ENCODE assay signal across 8 cellular contexts in genomic region chr11:70270104-70270876, GRCh38. TPM values are rescaled to one million over a fixed set of nuclear protein-coding genes. Genes with fewer than 3 reads are reported as not detected.
DNase-seq lines count a peak whose midpoint lies in the region; ATAC-seq and TF ChIP-seq lines count a peak whose summit lies in the region.

Gene PPFIA1 (plus strand): TSS chr11:70270690. CDS start chr11:70272173, 1,483 bp downstream.

- H3K9me3 Mint-ChIP-seq in naive thymus-derived CD8-positive, alpha-beta T cell, result no peaks in the 10 kb centered on the region
- H3K9me3 Mint-ChIP-seq in stimulated activated naive B cell treated with anti-CD40 and anti-IgM and Interleukin-4, amounts not matched to agents 10 μg/mL and 1 μg/mL and 100 μg/mL, for 72 hours, result no peaks in the 10 kb centered on the region

- POLR2A ChIA-PET in naive thymus-derived CD8-positive, alpha-beta T cell (lab: Charles Lee), result interaction anchor here (0.6 to 3.4 kb wide), 3 partner anchors 34 to 110 kb away, joined by 3 to 16 read pairs (median 6); partner anchors contain the start of gene FADD

- peak; percentile 94 for DNase-seq in EL
- peak; percentile 72 for DNase-seq in GOT3 (lab: John Stamatoyannopoulos, UW)
- DNase-seq in RPMI8226, result peak; percentile 100
- peak; percentile 92 to 96 for DNase-seq in activated T-helper 1 cell treated with anti-CD3 and anti-CD28 coated beads, Interleukin-2, amount 50 U/mL, for 16 hours (ENCODE audit: low read depth in 1 of 2, low spot score in 1 of 2)
- peak; percentile 87 for DNase-seq in fibroblast of mammary gland (ENCODE audit: low read depth)
- DNase-seq in naive thymus-derived CD8-positive, alpha-beta T cell, result peak; percentile 92 to 97 (median 96)
- DNase-seq in stimulated activated naive B cell treated with anti-CD40 and anti-IgM and Interleukin-4, amounts not matched to agents 10 μg/mL and 1 μg/mL and 100 μg/mL, for 72 hours, result peak; percentile 92

- peak within 1 kb of the TSS; percentile 75 to 90 (median 86) for H3K27ac Mint-ChIP-seq in naive thymus-derived CD8-positive, alpha-beta T cell
- peak within 1 kb of the TSS; percentile 87 for H3K27ac Mint-ChIP-seq in stimulated activated naive B cell treated with anti-CD40 and anti-IgM and Interleukin-4, amounts not matched to agents 10 μg/mL and 1 μg/mL and 100 μg/mL, for 72 hours

- peaks cover 0 to 29% (median 3%) of the 10 kb centered on the region in 3 donors for H3K36me3 Mint-ChIP-seq in naive thymus-derived CD8-positive, alpha-beta T cell
- peaks cover 6 to 17% of the 10 kb centered on the region in 2 donors for H3K36me3 Mint-ChIP-seq in stimulated activated naive B cell treated with anti-CD40 and anti-IgM and Interleukin-4, amounts not matched to agents 10 μg/mL and 1 μg/mL and 100 μg/mL, for 72 hours

- H3K27me3 Mint-ChIP-seq in naive thymus-derived CD8-positive, alpha-beta T cell, result peaks cover under 1 to 17% (median 7%) of the 10 kb centered on the region in 5 donors
- H3K27me3 Mint-ChIP-seq in stimulated activated naive B cell treated with anti-CD40 and anti-IgM and Interleukin-4, amounts not matched to agents 10 μg/mL and 1 μg/mL and 100 μg/mL, for 72 hours, result peaks cover 15 to 32% of the 10 kb centered on the region in 2 donors

- H3K4me3 Mint-ChIP-seq in naive thymus-derived CD8-positive, alpha-beta T cell, result peak within 1 kb of the TSS; percentile 86 to 93 (median 92)
- H3K4me3 Mint-ChIP-seq in stimulated activated naive B cell treated with anti-CD40 and anti-IgM and Interleukin-4, amounts not matched to agents 10 μg/mL and 1 μg/mL and 100 μg/mL, for 72 hours, result peak within 1 kb of the TSS; percentile 88 to 90

- ATAC-seq in naive thymus-derived CD8-positive, alpha-beta T cell, result peak; percentile 85 to 89
- ATAC-seq in stimulated activated naive B cell treated with anti-CD40 and anti-IgM and Interleukin-4, amounts not matched to agents 10 μg/mL and 1 μg/mL and 100 μg/mL, for 72 hours (replicated peaks), result peak; percentile 94 to 95

- TF ChIP-seq CTCF in LNCAP (IDR thresholded peaks at IDR 0.05) (0 out of 2 replicates have a peak, but pooled peaks have one; percentile 6), fibroblast of mammary gland (conservative IDR thresholded peaks at IDR 0.05; ENCODE audit: control insufficient read depth, insufficient read depth, low read depth, low read length) (no peak)

- H3K4me3 ChIP-seq in fibroblast of mammary gland (ENCODE audit: control insufficient read depth, low read depth, low read length), result peak within 1 kb of the TSS; percentile 73

- peaks cover 11 to 45% (median 40%) of the 10 kb centered on the region in 4 donors for H3K4me1 Mint-ChIP-seq in naive thymus-derived CD8-positive, alpha-beta T cell
- H3K4me1 Mint-ChIP-seq in stimulated activated naive B cell treated with anti-CD40 and anti-IgM and Interleukin-4, amounts not matched to agents 10 μg/mL and 1 μg/mL and 100 μg/mL, for 72 hours, result peaks cover 14 to 36% of the 10 kb centered on the region in 2 donors

RNA-seq across cellular contexts. Expression of gene PPFIA1, which starts in this region (rescaled TPM):
- 10 to 100 TPM; 60.3 to 64.8 TPM for total RNA-seq in naive thymus-derived CD8-positive, alpha-beta T cell
- 10 to 100 TPM in 2 of 3 donors, 1 to 10 TPM in 1; 6.8 to 15.0 (median 10.3) TPM for polyA plus RNA-seq in naive thymus-derived CD8-positive, alpha-beta T cell

Comparison
In these comparisons a context has a peak if more than half of its experiments do, and no peak if none do; other contexts are left out.
1. Peak in every context shown above with its lines: DNase-seq, ATAC-seq and H3K4me3 ChIP-seq.